Comparison of ENCODE assay signal across 8 cellular contexts in genomic region chr9:4738866-4739586, GRCh38. TPM values are rescaled to one million over a fixed set of nuclear protein-coding genes. Genes with fewer than 3 reads are reported as not detected.
DNase-seq lines count a peak whose midpoint lies in the region; ATAC-seq and TF ChIP-seq lines count a peak whose summit lies in the region.

No MANE protein-coding gene starts in this region.

- H3K4me3 ChIP-seq in GM12875 (ENCODE audit: low read depth, low read length): peak overlapping the region; percentile 96
- peak overlapping the region; percentile 80 for H3K4me3 ChIP-seq in OCI-LY1 (ENCODE audit: low read depth, low read length, poor library complexity, severe bottlenecking)
- peak overlapping the region; percentile 75 to 82 for H3K4me3 ChIP-seq in prostate gland

- peaks cover 19% of the 10 kb centered on the region for H3K36me3 ChIP-seq in OCI-LY1 (ENCODE audit: insufficient read depth, low read length)
- no peaks in the 10 kb centered on the region for H3K36me3 ChIP-seq in prostate gland

- POLR2A ChIA-PET in HEK293T (lab: Yijun Ruan, JAX): no interaction called here

- H3F3A ChIP-seq in OCI-LY1 (ENCODE audit: insufficient read depth, low read length): no peaks in the 10 kb centered on the region

- H3K4me1 ChIP-seq in OCI-LY1 (ENCODE audit: insufficient read depth, low read length, severe bottlenecking) (peaks cover 35% of the 10 kb centered on the region), prostate gland (replicated peaks) (peaks cover 5% of the 10 kb centered on the region)

- peaks cover 54% of the 10 kb centered on the region for H3K79me2 ChIP-seq in OCI-LY1 (ENCODE audit: insufficient read depth, low read length)

- H3K4me2 ChIP-seq in OCI-LY1 (ENCODE audit: low read length): peak overlapping the region; percentile 79

- DNase-seq in epithelial cell of prostate (ENCODE audit: low read depth, low spot score) (no peak), prostate gland (ENCODE audit: low spot score) (no peak), HEK293T (ENCODE audit: extremely low spot score) (no peak), NCI-H1105 (lab: John Stamatoyannopoulos, UW) (no peak)

- H3K9me3 ChIP-seq in OCI-LY1 (ENCODE audit: low read length) (no peaks in the 10 kb centered on the region), prostate gland (no peaks in the 10 kb centered on the region)

- H3K27me3 ChIP-seq in OCI-LY1 (ENCODE audit: insufficient read depth, low read length): no peaks in the 10 kb centered on the region
- H3K27me3 ChIP-seq in prostate gland (replicated peaks; ENCODE audit: insufficient read depth): no peaks in the 10 kb centered on the region

- no peak for TF ChIP-seq CTCF in GM12875 (IDR thresholded peaks at IDR 0.05; ENCODE audit: borderline replicate concordance, insufficient read depth, low read depth, low read length)
- TF ChIP-seq CTCF in OCI-LY1 (IDR thresholded peaks at IDR 0.05; ENCODE audit: low read length): no peak
- no peak for TF ChIP-seq CTCF in prostate gland (IDR thresholded peaks at IDR 0.05)

- CTCF ChIA-PET in HEK293T (lab: Yijun Ruan, JAX): no interaction called here

- H3K9ac ChIP-seq in OCI-LY1 (ENCODE audit: low read length): peak overlapping the region; percentile 79

- H4K20me1 ChIP-seq in OCI-LY1 (ENCODE audit: insufficient read depth, low read length): no peaks in the 10 kb centered on the region

- H2AFZ ChIP-seq in OCI-LY1 (ENCODE audit: low read length): no peak overlapping the region

- no peaks in the 10 kb centered on the region for H3K9me2 ChIP-seq in OCI-LY1 (ENCODE audit: low read depth, low read length)

- no peak for ATAC-seq in HG03354 (IDR thresholded peaks at IDR 0.05; ENCODE audit: poor library complexity, severe bottlenecking, unreplicated experiment)
- no peak for ATAC-seq in HG02885 (IDR thresholded peaks at IDR 0.05; ENCODE audit: poor library complexity, unreplicated experiment)

- intact Hi-C loops in prostate gland (cut with DNase I): no loop called here

- H3K27ac ChIP-seq in OCI-LY1 (ENCODE audit: low read depth, low read length, poor library complexity, severe bottlenecking) (no peak overlapping the region), epithelial cell of prostate (peak overlapping the region; percentile 77), prostate gland (peak overlapping the region in 1 of 2 donors; percentile 93)

- no peak for TF ChIP-seq POLR2A in prostate gland (IDR thresholded peaks at IDR 0.05)

- 77% methylated on average over 19 of the region's 19 CpGs for WGBS in prostate gland

TF ChIP-seq in HEK293T, 16 proteins besides CTCF, POLR2A, EP300 and RAD21:
- TF ChIP-seq L3MBTL2 (conservative IDR thresholded peaks at IDR 0.05): no peak
TF ChIP-seq in HEK293T: peak in this region for 0.

RNA-seq across cellular contexts. Expression of gene AK3, which starts 2.0 kb away (rescaled TPM):
- 10 to 100 TPM; 44.8 to 74.3 TPM for total RNA-seq in prostate gland

RNA-seq across cellular contexts. Expression of gene RCL1, which starts 53.7 kb away (rescaled TPM):
- 10 to 100 TPM; 18.9 to 29.3 TPM for total RNA-seq in prostate gland

RNA-seq across cellular contexts. Expression of gene CDC37L1, which starts 59.7 kb away (rescaled TPM):
- total RNA-seq in prostate gland: 10 to 100 TPM; 29.2 to 37.7 TPM
